ENCODE assay signal across 29 cellular contexts in the genomic region with DNA sequence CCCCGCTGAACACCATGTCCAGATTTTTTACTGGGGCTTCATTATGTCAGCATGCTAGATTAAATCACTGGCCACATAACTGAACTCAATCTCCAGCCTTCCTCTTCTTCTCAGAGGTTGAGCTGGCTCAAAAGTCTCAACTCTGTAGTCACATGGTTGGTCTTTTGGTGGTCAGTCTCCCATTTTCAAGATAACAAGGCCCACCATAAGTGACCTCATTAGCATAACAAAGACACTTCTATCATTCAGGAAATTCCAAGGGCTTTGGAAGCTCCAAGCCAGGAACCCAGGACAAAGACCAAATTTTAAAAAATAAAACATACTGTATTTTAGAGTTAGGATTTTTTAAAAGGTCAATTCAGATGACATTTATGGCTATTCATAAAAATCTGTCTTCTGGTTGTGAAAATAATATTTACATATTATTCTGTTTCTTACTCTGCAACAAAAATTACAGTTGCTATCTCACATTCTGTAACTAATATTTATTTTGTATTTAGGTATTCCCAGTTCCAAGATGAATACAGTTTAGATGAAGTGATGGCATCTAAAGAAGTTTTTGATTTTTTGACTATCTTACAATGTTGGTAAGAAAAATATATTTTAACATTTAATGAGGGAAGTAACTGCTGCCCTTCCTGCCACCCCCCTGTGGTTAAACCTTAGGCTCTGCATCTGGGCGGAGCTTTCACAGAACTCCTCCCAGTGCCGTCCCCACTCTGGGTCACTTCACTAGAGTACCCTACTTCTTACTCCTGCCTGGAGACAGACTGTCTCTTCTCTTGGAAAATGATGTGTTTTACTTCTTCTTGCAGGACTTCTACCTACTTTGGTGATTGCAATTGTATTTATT. TPM values are rescaled to one million over a fixed set of nuclear protein-coding genes. Genes with fewer than 3 reads are reported as not detected.
A peak's percentile ranks its signal among the peaks of the same experiment; 100 is the strongest.
DNase-seq lines count a peak whose midpoint lies in the region; ATAC-seq, FAIRE-seq and TF ChIP-seq lines count a peak whose summit lies in the region.
"Had no signal": no experiment of that assay in that cellular context is flagged by ENCODE, and none has a peak within 500 bp of the region (broad histone marks: within the 10 kb centered on the region; RNA-seq: fewer than 3 reads in every experiment).

No MANE protein-coding gene starts in this region.

- no TSS peak for BruUV-seq in K562 (replicated peaks; lab: Mats Ljungman, UMichigan)

- peaks cover 3% of the 10 kb centered on the region for H3K4me1 Mint-ChIP-seq in T-helper 2 cell treated with Interferon-gamma antibody and Interleukin-4, amounts not matched to agents 5 μg/mL and 100 μg/mL, for 36 hours (ENCODE audit: low read depth)
- H3K4me1 Mint-ChIP-seq: activated CD4-positive, alpha-beta T cell treated with anti-CD3 and anti-CD28 coated beads for 36 hours; CD4-positive, alpha-beta memory T cell; naive B cell had no signal

- H3K9ac ChIP-seq in Loucy (ENCODE audit: low read depth, low read length, poor library complexity, severe bottlenecking) (no peak overlapping the region), K562 (ENCODE audit: insufficient read depth in 1 of 2, low read depth in 2 of 2, low read length in 2 of 2) (no peak overlapping the region)

- H3K36me3 Mint-ChIP-seq in T-helper 2 cell treated with Interferon-gamma antibody and Interleukin-4, amounts not matched to agents 5 μg/mL and 100 μg/mL, for 36 hours (ENCODE audit: low read depth), result peaks cover 9% of the 10 kb centered on the region
- H3K36me3 Mint-ChIP-seq: naive B cell had no signal

- H3K27me3 ChIP-seq in Loucy (ENCODE audit: insufficient read depth, low read length, poor library complexity, severe bottlenecking) (no peaks in the 10 kb centered on the region), K562 (ENCODE audit: control insufficient read depth in 2 of 2, insufficient read depth in 2 of 2, low read length in 2 of 2) (no peaks in the 10 kb centered on the region)
- H3K27me3 ChIP-seq: cardiac muscle cell, gastroesophageal sphincter, upper lobe of left lung had no signal

- H3K4me2 ChIP-seq in Loucy (ENCODE audit: low read depth, low read length, poor library complexity, severe bottlenecking) (no peak overlapping the region), K562 (ENCODE audit: insufficient read depth, low read length) (no peak overlapping the region)
- H3K4me2 ChIP-seq: PC-9 had no signal

- no peak for TF ChIP-seq CTCF in Loucy (conservative IDR thresholded peaks at IDR 0.05; ENCODE audit: low read length)
- TF ChIP-seq CTCF in K562 (IDR thresholded peaks at IDR 0.05 in 2 of 3, conservative IDR thresholded peaks at IDR 0.05 in 1 of 3; ENCODE audit: insufficient read depth in 2 of 3, low read depth in 1 of 3, low read length in 3 of 3), result no peak

- H4K20me1 ChIP-seq in Loucy (ENCODE audit: insufficient read depth, low read length, poor library complexity, severe bottlenecking), result no peaks in the 10 kb centered on the region
- H4K20me1 ChIP-seq in K562 (replicated peaks; ENCODE audit: control insufficient read depth, insufficient read depth, low read length), result no peaks in the 10 kb centered on the region

- no peak overlapping the region for H3K4me3 ChIP-seq in Loucy (ENCODE audit: low read length, poor library complexity, severe bottlenecking)
- H3K4me3 ChIP-seq in K562, result no peak overlapping the region
- H3K4me3 ChIP-seq: cardiac muscle cell, gastroesophageal sphincter, PC-9, skin epidermis, upper lobe of left lung had no signal

- no peak for TF ChIP-seq RAD21 in K562 (CRISPR knock-in tag; conservative IDR thresholded peaks at IDR 0.05 in 1 of 2, IDR thresholded peaks at IDR 0.05 in 1 of 2)

- no peak for TF ChIP-seq EP300 in K562 (IDR thresholded peaks at IDR 0.05; ENCODE audit: low read length)

- no peak for TF ChIP-seq POLR2A in K562 (conservative IDR thresholded peaks at IDR 0.05)

- peaks cover 8% of the 10 kb centered on the region for H3K4me1 ChIP-seq in Loucy (ENCODE audit: insufficient read depth, low read length, poor library complexity, severe bottlenecking)
- no peaks in the 10 kb centered on the region for H3K4me1 ChIP-seq in K562 (replicated peaks in 1 of 2; ENCODE audit: control insufficient read depth in 2 of 2, insufficient read depth in 2 of 2, low read length in 2 of 2)
- H3K4me1 ChIP-seq: gastroesophageal sphincter, upper lobe of left lung had no signal

- peak overlapping the region; percentile 45; the same call in 1 of the 2 replicates for H2AFZ ChIP-seq in Loucy (ENCODE audit: low read length)
- no peak overlapping the region for H2AFZ ChIP-seq in K562 (ENCODE audit: low read depth, low read length)
- H2AFZ ChIP-seq: PC-9 had no signal

- CTCF ChIA-PET in K562 (lab: Yijun Ruan, JAX; ENCODE audit: low intra/inter-chr PET ratio), result no interaction called here

- no peak overlapping the region for H3K27ac ChIP-seq in K562 (ENCODE audit: extremely low read depth, low read depth, low read length)
- H3K27ac ChIP-seq: cardiac muscle cell, gastroesophageal sphincter, PC-9, skin epidermis, upper lobe of left lung had no signal

- ATAC-seq in K562, result peak; percentile 89
- peak; percentile 41 for ATAC-seq in left lobe of liver
- ATAC-seq: activated CD4-positive, alpha-beta T cell treated with anti-CD3 and anti-CD28 coated beads for 36 hours; activated T-cell treated with anti-CD3 and anti-CD28 coated beads, Interleukin-2, amount 50 U/mL, for 4 hours; gastroesophageal sphincter had no signal

- intact Hi-C loops in K562 (cut with micrococcal nuclease), result no loop called here

- H3K9me2 ChIP-seq in Loucy (replicated peaks; ENCODE audit: low read depth, low read length), result no peaks in the 10 kb centered on the region

- no peaks in the 10 kb centered on the region for H3K36me3 ChIP-seq in Loucy (ENCODE audit: insufficient read depth, low read length)
- H3K36me3 ChIP-seq in K562 (ENCODE audit: control insufficient read depth, insufficient read depth, low read length), result no peaks in the 10 kb centered on the region
- H3K36me3 ChIP-seq: cardiac muscle cell had no signal

- WGBS in K562 (ENCODE audit: insufficient coverage, low coverage, missing lambda C conversion rate), result 26% methylated on average over 3 of the region's 3 CpGs

- H3K27me3 Mint-ChIP-seq in T-helper 2 cell treated with Interferon-gamma antibody and Interleukin-4, amounts not matched to agents 5 μg/mL and 100 μg/mL, for 36 hours (ENCODE audit: low read depth), result no peaks in the 10 kb centered on the region
- H3K27me3 Mint-ChIP-seq: activated CD4-positive, alpha-beta T cell treated with anti-CD3 and anti-CD28 coated beads for 36 hours; activated naive CD4-positive, alpha-beta T cell treated with anti-CD3 and anti-CD28 coated beads, Interleukin-2, amount 10 ng/mL, durations not matched to agents 7 days and 5 days; CD4-positive, alpha-beta memory T cell; dendritic cell treated with granulocyte-macrophage colony-stimulating factor and Interleukin-4, amounts not matched to agents 40 ng/mL and 50 ng/mL, for 4 days had no signal

- no peaks in the 10 kb centered on the region for H3K9me3 Mint-ChIP-seq in T-helper 2 cell treated with Interferon-gamma antibody and Interleukin-4, amounts not matched to agents 5 μg/mL and 100 μg/mL, for 36 hours
- H3K9me3 Mint-ChIP-seq: activated naive CD4-positive, alpha-beta T cell treated with anti-CD3 and anti-CD28 coated beads, Interleukin-2, amount 10 ng/mL, durations not matched to agents 7 days and 5 days; activated T-cell treated with anti-CD3 and anti-CD28 coated beads, Interleukin-2, amount 50 U/mL, for 4 hours; CD4-positive, alpha-beta memory T cell; dendritic cell treated with granulocyte-macrophage colony-stimulating factor and Interleukin-4, amounts not matched to agents 40 ng/mL and 50 ng/mL, for 4 days; naive B cell had no signal

- in situ Hi-C loops in K562 (cut with MboI), result no loop called here

- POLR2A ChIA-PET in K562 (lab: Yijun Ruan, JAX), result interaction anchor here (0.6 to 1.9 kb wide), 6 partner anchors 13 to 404 kb away, joined by 4 to 9 read pairs (median 4); no protein-coding TSS in a partner anchor

- no peak overlapping the region for H3K27ac Mint-ChIP-seq in T-helper 2 cell treated with Interferon-gamma antibody and Interleukin-4, amounts not matched to agents 5 μg/mL and 100 μg/mL, for 36 hours
- H3K27ac Mint-ChIP-seq: activated CD4-positive, alpha-beta T cell treated with anti-CD3 and anti-CD28 coated beads for 36 hours; activated naive CD4-positive, alpha-beta T cell treated with anti-CD3 and anti-CD28 coated beads, Interleukin-2, amount 10 ng/mL, durations not matched to agents 7 days and 5 days; dendritic cell treated with granulocyte-macrophage colony-stimulating factor and Interleukin-4, amounts not matched to agents 40 ng/mL and 50 ng/mL, for 4 days had no signal

- H3K4me3 Mint-ChIP-seq in T-helper 2 cell treated with Interferon-gamma antibody and Interleukin-4, amounts not matched to agents 5 μg/mL and 100 μg/mL, for 36 hours, result no peak overlapping the region
- H3K4me3 Mint-ChIP-seq: activated CD4-positive, alpha-beta T cell treated with anti-CD3 and anti-CD28 coated beads for 36 hours; activated naive CD4-positive, alpha-beta T cell treated with anti-CD3 and anti-CD28 coated beads, Interleukin-2, amount 10 ng/mL, durations not matched to agents 7 days and 5 days; activated T-cell treated with anti-CD3 and anti-CD28 coated beads, Interleukin-2, amount 50 U/mL, for 4 hours; CD4-positive, alpha-beta memory T cell; dendritic cell treated with granulocyte-macrophage colony-stimulating factor and Interleukin-4, amounts not matched to agents 40 ng/mL and 50 ng/mL, for 4 days; naive B cell had no signal

- H3K79me2 ChIP-seq in Loucy (ENCODE audit: insufficient read depth, low read length) (no peaks in the 10 kb centered on the region), K562 (ENCODE audit: control insufficient read depth, insufficient read depth, low read length) (no peaks in the 10 kb centered on the region)

- H3K9me1 ChIP-seq in K562 (ENCODE audit: control insufficient read depth, insufficient read depth, low read length), result no peaks in the 10 kb centered on the region

- FAIRE-seq in K562 (lab: Jason Lieb, UNC), result no peak
- FAIRE-seq: endometrium had no signal

- no peaks in the 10 kb centered on the region for H3F3A ChIP-seq in Loucy (ENCODE audit: low read depth)

- H3K9me3 ChIP-seq in Loucy (ENCODE audit: insufficient read depth, low read depth, low read length) (no peaks in the 10 kb centered on the region), K562 (replicated peaks; ENCODE audit: control insufficient read depth, insufficient read depth, low read depth, low read length) (no peaks in the 10 kb centered on the region)
- H3K9me3 ChIP-seq: gastroesophageal sphincter, upper lobe of left lung had no signal

- DNase-seq in NCI-H82 (lab: John Stamatoyannopoulos, UW) (peak; percentile 9), NCI-H82 treated with DMSO at 0.1 percent for 48 hours (lab: John Stamatoyannopoulos, UW; ENCODE audit: unreplicated experiment) (no peak), K562 (ENCODE audit: extremely low read depth in 1 of 4, low spot score in 3 of 4) (peak; percentile 27 to 38 (median 35)), left lobe of liver (ENCODE audit: low spot score) (no peak), SHP77 (lab: John Stamatoyannopoulos, UW) (no peak)
- no peak for DNase-seq in activated effector memory CD4-positive, alpha-beta T cell treated with Interleukin-2 at 50 U/mL for 16 hours
- no peak for DNase-seq in T-helper 2 cell treated with Interferon-gamma antibody and Interleukin-4, amounts not matched to agents 5 μg/mL and 100 μg/mL, for 36 hours (ENCODE audit: low spot score)
- DNase-seq: 8988T; activated CD4-positive, alpha-beta T cell treated with anti-CD3 and anti-CD28 coated beads for 36 hours; activated naive CD4-positive, alpha-beta T cell treated with anti-CD3 and anti-CD28 coated beads, Interleukin-2, amount 10 ng/mL, durations not matched to agents 7 days and 5 days; activated T-cell treated with anti-CD3 and anti-CD28 coated beads, Interleukin-2, amount 50 U/mL, for 4 hours; CD4-positive, alpha-beta memory T cell; naive B cell; NCI-H1105; NCI-H2029 treated with DMSO at 0.1 percent for 48 hours; NCI-H345; NCI-H774; PC-9; SHP77 treated with DMSO at 0.1 percent for 48 hours; stimulated activated CD4-positive, alpha-beta T cell treated with anti-CD3 and anti-CD28 coated beads, Interleukin-2, amount 100 ng/mL, for 24 hours; substantia nigra; SW 1271; upper lobe of left lung had no signal

RNA-seq across cellular contexts. Expression of a gene that starts 49.3 kb away (rescaled TPM):
- total RNA-seq in K562 (2011; cell fraction: chromatin; rRNA removed; ENCODE audit: low replicate concordance), result 29.9 and 35.2 TPM in 2 replicates
- total RNA-seq in K562 (2011; cell fraction: nucleolus; rRNA removed), result 7.8 and 8.3 TPM in 2 replicates
- 15.8 and 32.7 TPM in 2 replicates for total RNA-seq in K562 (2011; cell fraction: nucleoplasm; rRNA removed)
- 57.7 and 63.8 TPM in 2 replicates for total RNA-seq in K562 (2014; rRNA removed)
- 135 and 151 TPM in 2 replicates for total RNA-seq in K562 (2014; rRNA removed; fragmentation: Illumina TruSeq; extraction: Trizol)
- 110 and 116 TPM in 2 replicates for total RNA-seq in K562 (2015; rRNA removed; fragmentation: Illumina TruSeq; extraction: Trizol)
- 71.0 and 73.6 TPM in 2 replicates for total RNA-seq in K562 (2021)
- 76.7 and 84.5 TPM in 2 replicates for polyA plus RNA-seq in K562 (2011; rRNA removed)
- polyA plus RNA-seq in K562 (2011; cell fraction: cytosol; rRNA removed), result 14.6 and 36.1 TPM in 2 replicates
- 24.8 and 39.1 TPM in 2 replicates for polyA plus RNA-seq in K562 (2011; cell fraction: nucleus; rRNA removed)
- 78.8 and 97.2 TPM in 2 replicates for polyA plus RNA-seq in K562 (2012)
- polyA plus RNA-seq in K562 (2014; fragmentation: Illumina TruSeq; extraction: Trizol), result 101 and 106 TPM in 2 replicates
- 100 to 1,000 TPM; 197 to 258 TPM for polyA plus RNA-seq in K562 (2014; fragmentation: Nextera tagmentation; extraction: Ambion mirVana)
- 78.7 and 81.8 TPM in 2 replicates for polyA plus RNA-seq in K562 (2014; rRNA removed)
- polyA minus RNA-seq in K562 (2011; rRNA and poly(A)+ RNA removed), result 59.6 and 66.7 TPM in 2 replicates
- polyA minus RNA-seq in K562 (2011; cell fraction: cytosol; rRNA and poly(A)+ RNA removed), result 24.9 and 31.2 TPM in 2 replicates
- 10.0 and 22.5 TPM in 2 replicates for polyA minus RNA-seq in K562 (2011; cell fraction: nucleus; rRNA and poly(A)+ RNA removed)
- 796 TPM for total RNA-seq in left lobe of liver

RNA-seq across cellular contexts. Expression of a gene that starts 54.9 kb away (rescaled TPM):
- 2.1 and 2.8 TPM in 2 replicates for total RNA-seq in K562 (2011; cell fraction: chromatin; rRNA removed; ENCODE audit: low replicate concordance)
- 0.83 and 1.8 TPM in 2 replicates for total RNA-seq in K562 (2011; cell fraction: nucleolus; rRNA removed)
- 0.51 and 1.7 TPM in 2 replicates for total RNA-seq in K562 (2011; cell fraction: nucleoplasm; rRNA removed)
- total RNA-seq in K562 (2014; rRNA removed) (not detected in 2 replicates), K562 (2014; rRNA removed; fragmentation: Illumina TruSeq; extraction: Trizol) (0.38 TPM in 1 of 2 replicates, not detected in the other), K562 (2015; rRNA removed; fragmentation: Illumina TruSeq; extraction: Trizol) (0.26 and 0.29 TPM in 2 replicates), K562 (2021) (0.69 and 1.5 TPM in 2 replicates), left lobe of liver (966 TPM)
- polyA plus RNA-seq in K562 (2011; rRNA removed) (0.38 and 0.74 TPM in 2 replicates), K562 (2014; fragmentation: Illumina TruSeq; extraction: Trizol) (0.17 TPM in 1 of 2 replicates, not detected in the other), K562 (2014; fragmentation: Nextera tagmentation; extraction: Ambion mirVana) (1 to 10 TPM; 2.0 to 2.6 TPM), K562 (2014; rRNA removed) (0.12 and 1.3 TPM in 2 replicates)
- 0.12 and 0.50 TPM in 2 replicates for polyA plus RNA-seq in K562 (2011; cell fraction: cytosol; rRNA removed)
- 1.1 and 1.6 TPM in 2 replicates for polyA plus RNA-seq in K562 (2011; cell fraction: nucleus; rRNA removed)
- 5.6 and 5.9 TPM in 2 replicates for polyA plus RNA-seq in K562 (2012)
- 0.30 TPM in 1 of 2 replicates, not detected in the other for polyA minus RNA-seq in K562 (2011; rRNA and poly(A)+ RNA removed)
- polyA minus RNA-seq in K562 (2011; cell fraction: cytosol; rRNA and poly(A)+ RNA removed), result not detected in 2 replicates
- polyA minus RNA-seq in K562 (2011; cell fraction: nucleus; rRNA and poly(A)+ RNA removed), result 0.13 and 1.3 TPM in 2 replicates

Comparison
In these comparisons a context has a peak if more than half of its experiments do, and no peak if none do; other contexts are left out.
1. DNase-seq: peak in NCI-H82 (single experiment) and K562 (4 of 4); none in NCI-H82 treated with DMSO at 0.1 percent for 48 hours (single experiment), left lobe of liver (single experiment), activated effector memory CD4-positive, alpha-beta T cell treated with Interleukin-2 at 50 U/mL for 16 hours (single experiment), T-helper 2 cell treated with Interferon-gamma antibody and Interleukin-4, amounts not matched to agents 5 μg/mL and 100 μg/mL, for 36 hours (single experiment) and SHP77 (0 of 2).
2. RNA of a gene that starts 54.9 kb away (total RNA-seq): 966 TPM in left lobe of liver (single experiment); 0.26 to 2.8 TPM in K562; every median in the first group is over 100 times any median in the second.